8 cellular contexts compared by ENCODE assay signal in the genomic region with DNA sequence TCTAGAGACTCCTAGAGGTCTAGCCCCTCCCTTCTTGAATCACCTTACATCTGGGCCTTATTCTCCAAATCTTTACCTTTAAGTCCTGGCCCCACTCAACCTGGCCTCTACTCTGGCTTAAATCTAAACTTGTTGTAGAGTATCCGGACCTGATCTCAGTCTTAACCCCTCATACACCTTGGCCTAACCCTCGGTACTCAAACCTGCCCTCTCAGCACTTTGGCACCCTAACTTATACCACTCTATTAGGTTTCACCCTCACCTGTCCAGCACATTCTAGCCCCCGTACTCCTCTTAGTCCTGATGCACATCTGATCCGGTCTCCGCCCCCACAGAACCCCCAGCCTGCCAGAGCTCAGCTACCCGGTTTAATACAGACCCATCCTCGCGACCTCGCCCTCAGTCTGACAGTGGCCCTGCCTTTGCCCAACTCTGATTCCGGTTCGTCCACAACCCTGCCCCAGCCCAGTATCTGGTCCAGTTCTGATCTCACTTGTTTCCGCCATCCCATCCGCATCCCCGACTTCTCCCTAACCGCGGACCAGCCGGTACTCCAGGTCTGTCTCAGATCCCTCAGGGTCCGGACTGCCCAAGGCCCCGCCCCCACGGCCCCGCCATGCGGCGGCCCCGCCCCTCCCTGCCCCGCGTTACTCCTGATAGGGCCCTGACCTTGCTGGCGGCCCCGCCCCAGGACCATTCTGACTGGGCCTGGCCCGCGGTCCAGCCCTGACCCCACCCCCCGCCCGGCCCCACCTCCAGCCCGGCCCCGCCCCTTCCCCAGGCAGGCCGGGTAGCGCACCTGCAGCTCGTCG. TPM values are rescaled to one million over a fixed set of nuclear protein-coding genes. Genes with fewer than 3 reads are reported as not detected.
DNase-seq lines count a peak whose midpoint lies in the region; ATAC-seq and TF ChIP-seq lines count a peak whose summit lies in the region.

No MANE protein-coding gene starts in this region.

- no peaks in the 10 kb centered on the region for H3K9me2 ChIP-seq in SK-N-SH

- H3K4me1 ChIP-seq in SK-N-SH (ENCODE audit: control insufficient read depth in 1 of 2, insufficient read depth in 2 of 2, low read depth in 1 of 2, low read length in 1 of 2) = peaks cover 0 to 30% of the 10 kb centered on the region in 2 experiments; a peak in 2 of 4 replicates
- peaks cover 0 to 38% (median 10%) of the 10 kb centered on the region in 3 donors for H3K4me1 ChIP-seq in gastroesophageal sphincter
- H3K4me1 ChIP-seq in neuronal stem cell (ENCODE audit: control insufficient read depth in 2 of 2, insufficient read depth in 1 of 2, low read depth in 1 of 2, low read length in 2 of 2) = peaks cover 17% of the 10 kb centered on the region in 2 donors
- H3K4me1 ChIP-seq in stomach smooth muscle (ENCODE audit: control insufficient read depth, insufficient read depth, low read length) = peaks cover 17% of the 10 kb centered on the region

- peak overlapping the region; percentile 92 for H3K4me3 Mint-ChIP-seq in activated naive CD4-positive, alpha-beta T cell treated with anti-CD3 and anti-CD28 coated beads, Interleukin-2, amount 10 ng/mL, durations not matched to agents 7 days and 5 days

- no peak overlapping the region for H2AK5ac ChIP-seq in neuronal stem cell (ENCODE audit: low read depth, low read length)

- H3K9me3 ChIP-seq in SK-N-SH (no peaks in the 10 kb centered on the region), gastroesophageal sphincter (no peaks in the 10 kb centered on the region), neuronal stem cell (replicated peaks in 1 of 2; ENCODE audit: control insufficient read depth in 2 of 2, insufficient read depth in 1 of 2, low read depth in 1 of 2, low read length in 2 of 2) (no peaks in the 10 kb centered on the region), stomach smooth muscle (ENCODE audit: control insufficient read depth in 2 of 2, low read length in 2 of 2) (no peaks in the 10 kb centered on the region)

- TF ChIP-seq EP300 in SK-N-SH (IDR thresholded peaks at IDR 0.05; ENCODE audit: borderline replicate concordance in 1 of 2, low read depth in 1 of 2, low read length in 1 of 2) (no peak), gastroesophageal sphincter (IDR thresholded peaks at IDR 0.05) (no peak)

- H3K23ac ChIP-seq in neuronal stem cell (ENCODE audit: low read depth, low read length, poor library complexity) = peak overlapping the region; percentile 98

- TF ChIP-seq POLR2A in NB4 (IDR thresholded peaks at IDR 0.05; ENCODE audit: extremely low read depth, insufficient read length) = no peak
- TF ChIP-seq POLR2A in gastroesophageal sphincter (IDR thresholded peaks at IDR 0.05) = no peak

- no peak overlapping the region for H3K4ac ChIP-seq in neuronal stem cell (ENCODE audit: low read length)

- H3K9ac ChIP-seq in SK-N-SH = no peak overlapping the region
- H3K9ac ChIP-seq in neuronal stem cell (ENCODE audit: low read depth, low read length, poor library complexity) = peak overlapping the region; percentile 91
- H3K9ac ChIP-seq in stomach smooth muscle (ENCODE audit: low read length in 2 of 2) = peak overlapping the region; percentile 36 to 44

- no peaks in the 10 kb centered on the region for H3K79me2 ChIP-seq in SK-N-SH (ENCODE audit: insufficient read depth)

- H3K4me3 ChIP-seq in NB4 (ENCODE audit: low read depth, low read length) (no peak overlapping the region), SK-N-SH (ENCODE audit: low read depth in 2 of 2, low read length in 1 of 2) (peak overlapping the region; percentile 76 to 77), gastroesophageal sphincter (peak overlapping the region; percentile 71 to 91), neuronal stem cell (ENCODE audit: low read length in 2 of 2) (peak overlapping the region; percentile 81 to 92), stomach smooth muscle (ENCODE audit: low read length in 2 of 2) (peak overlapping the region; percentile 79 to 80)

- TF ChIP-seq CTCF in NB4 (IDR thresholded peaks at IDR 0.05; ENCODE audit: low read depth, low read length) (no peak), SK-N-SH (IDR thresholded peaks at IDR 0.05) (no peak), gastroesophageal sphincter (IDR thresholded peaks at IDR 0.05) (no peak)

- H3K18ac ChIP-seq in neuronal stem cell (ENCODE audit: low read length) = peak overlapping the region; percentile 63

- H3K27me3 ChIP-seq in SK-N-SH (ENCODE audit: insufficient read depth) (peaks cover 4% of the 10 kb centered on the region; the same call in 1 of the 2 replicates), gastroesophageal sphincter (no peaks in the 10 kb centered on the region), neuronal stem cell (ENCODE audit: control insufficient read depth in 3 of 3, insufficient read depth in 3 of 3, low read depth in 1 of 3, low read length in 3 of 3) (no peaks in the 10 kb centered on the region), stomach smooth muscle (ENCODE audit: control insufficient read depth in 1 of 2, insufficient read depth in 2 of 2, low read length in 2 of 2) (no peaks in the 10 kb centered on the region)

- peaks cover 3% of the 10 kb centered on the region for H3K36me3 Mint-ChIP-seq in activated naive CD4-positive, alpha-beta T cell treated with anti-CD3 and anti-CD28 coated beads, Interleukin-2, amount 10 ng/mL, durations not matched to agents 7 days and 5 days

- H4K8ac ChIP-seq in neuronal stem cell (ENCODE audit: low read depth, low read length) = no peak overlapping the region

- H4K91ac ChIP-seq in neuronal stem cell (ENCODE audit: low read depth, low read length, poor library complexity) = no peak overlapping the region

- H2BK12ac ChIP-seq in neuronal stem cell (ENCODE audit: low read length) = no peak overlapping the region

- no peak overlapping the region for H2BK5ac ChIP-seq in neuronal stem cell (ENCODE audit: low read length)

- no peak for TF ChIP-seq RAD21 in SK-N-SH (IDR thresholded peaks at IDR 0.05; ENCODE audit: low read length)

- H3K27me3 Mint-ChIP-seq in activated naive CD4-positive, alpha-beta T cell treated with anti-CD3 and anti-CD28 coated beads, Interleukin-2, amount 10 ng/mL, durations not matched to agents 7 days and 5 days = peaks cover 41% of the 10 kb centered on the region

- WGBS in SK-N-SH (ENCODE audit: low lambda C conversion rate) = 20% methylated on average over 25 of the region's 38 CpGs
- WGBS in gastroesophageal sphincter (ENCODE audit: low coverage in 1 of 2), 2 donors = 10 to 16% methylated on average over 15 to 17 of the region's 38 CpGs
- no CpG with 5 or more reads among the region's 38 CpGs for WGBS in neuronal stem cell (ENCODE audit: extremely low coverage in 2 of 2, insufficient read length in 2 of 2, insufficient replicate concordance in 1 of 2), 2 donors

- H3K27ac ChIP-seq in SK-N-SH (ENCODE audit: low read depth in 2 of 2, low read length in 1 of 2) (no peak overlapping the region; a peak in 1 of 4 replicates), gastroesophageal sphincter (peak overlapping the region in 3 of 4 donors; percentile 83 to 89 (median 89)), neuronal stem cell (replicated peaks; ENCODE audit: low read length) (no peak overlapping the region), stomach smooth muscle (ENCODE audit: low read length) (no peak overlapping the region)

- H3K36me3 ChIP-seq in SK-N-SH (replicated peaks in 1 of 2; ENCODE audit: control insufficient read depth in 1 of 2, insufficient read depth in 2 of 2, low read length in 1 of 2) = peaks cover 0 to 4% of the 10 kb centered on the region in 2 experiments
- peaks cover 0 to 18% of the 10 kb centered on the region in 2 donors for H3K36me3 ChIP-seq in gastroesophageal sphincter
- H3K36me3 ChIP-seq in neuronal stem cell (replicated peaks in 1 of 2; ENCODE audit: control insufficient read depth in 2 of 2, insufficient read depth in 2 of 2, low read length in 2 of 2) = peaks cover 0 to 43% of the 10 kb centered on the region in 2 donors
- H3K36me3 ChIP-seq in stomach smooth muscle (ENCODE audit: control insufficient read depth in 2 of 2, insufficient read depth in 2 of 2, low read length in 2 of 2) = peaks cover 2 to 5% of the 10 kb centered on the region in 2 donors

- H3K14ac ChIP-seq in neuronal stem cell (ENCODE audit: low read length) = no peak overlapping the region

- H3K27ac Mint-ChIP-seq in activated naive CD4-positive, alpha-beta T cell treated with anti-CD3 and anti-CD28 coated beads, Interleukin-2, amount 10 ng/mL, durations not matched to agents 7 days and 5 days = peak overlapping the region; percentile 92

- no peaks in the 10 kb centered on the region for H3K9me3 Mint-ChIP-seq in activated naive CD4-positive, alpha-beta T cell treated with anti-CD3 and anti-CD28 coated beads, Interleukin-2, amount 10 ng/mL, durations not matched to agents 7 days and 5 days

- peak overlapping the region; percentile 60 for H2BK15ac ChIP-seq in neuronal stem cell (ENCODE audit: low read length)

- H3K79me1 ChIP-seq in neuronal stem cell (ENCODE audit: low read depth, low read length) = no peaks in the 10 kb centered on the region

- POLR2A ChIA-PET in SK-N-SH (lab: Yijun Ruan, JAX) = interaction anchor here (1.2 to 2.3 kb wide), 4 partner anchors 53 to 140 kb away, joined by 4 to 14 read pairs (median 8); no protein-coding TSS in a partner anchor

- CTCF ChIA-PET in SK-N-SH (lab: Yijun Ruan, JAX) = interaction anchor here (0.7 to 1.8 kb wide), 7 partner anchors 12 to 247 kb away, joined by 3 to 19 read pairs (median 3); no protein-coding TSS in a partner anchor
- CTCF ChIA-PET in activated naive CD4-positive, alpha-beta T cell treated with anti-CD3 and anti-CD28 coated beads, Interleukin-2, amount 10 ng/mL, durations not matched to agents 7 days and 5 days (lab: Charles Lee) = interaction anchor here (1.0 to 1.8 kb wide), 4 partner anchors 43 to 168 kb away, joined by 3 to 6 read pairs (median 4); no protein-coding TSS in a partner anchor

- H3K4me2 ChIP-seq in SK-N-SH (peak overlapping the region; percentile 100), neuronal stem cell (ENCODE audit: insufficient read depth, low read length, poor library complexity, severe bottlenecking) (peak overlapping the region; percentile 94)

- H3F3A ChIP-seq in SK-N-SH (replicated peaks; ENCODE audit: insufficient read depth) = no peaks in the 10 kb centered on the region

- no peaks in the 10 kb centered on the region; the same call in 1 of the 2 replicates for H4K20me1 ChIP-seq in SK-N-SH (ENCODE audit: insufficient read depth)

- H2BK120ac ChIP-seq in neuronal stem cell (ENCODE audit: low read depth, low read length) = no peak overlapping the region

- peak; percentile 94 for ATAC-seq in gastroesophageal sphincter

- H2AFZ ChIP-seq in SK-N-SH (ENCODE audit: low read depth) = peak overlapping the region; percentile 80; the same call in 1 of the 2 replicates
- peak overlapping the region; percentile 88 for H2AFZ ChIP-seq in neuronal stem cell (ENCODE audit: low read length)

- DNase-seq in DMS153 treated with DMSO at 0.1 percent for 48 hours (lab: John Stamatoyannopoulos, UW; ENCODE audit: unreplicated experiment) = peak; percentile 90
- DNase-seq in HCEC 1CT = peak; percentile 79
- peak; percentile 63 for DNase-seq in NB4 (ENCODE audit: low read depth)
- DNase-seq in SK-N-SH = peak; percentile 98
- DNase-seq in activated naive CD4-positive, alpha-beta T cell treated with anti-CD3 and anti-CD28 coated beads, Interleukin-2, amount 10 ng/mL, durations not matched to agents 7 days and 5 days = peak; percentile 84
- DNase-seq in neuronal stem cell (ENCODE audit: low spot score) = peak; percentile 81

- peaks cover 20% of the 10 kb centered on the region for H3K4me1 Mint-ChIP-seq in activated naive CD4-positive, alpha-beta T cell treated with anti-CD3 and anti-CD28 coated beads, Interleukin-2, amount 10 ng/mL, durations not matched to agents 7 days and 5 days

RNA-seq across cellular contexts. Expression of gene TRIM62, which starts 1.4 kb away (rescaled TPM):
- 2.5 and 4.4 TPM in 2 replicates for polyA plus RNA-seq in SK-N-SH (2012; rRNA removed)
- polyA plus RNA-seq in SK-N-SH (2012; cell fraction: cytosol; rRNA removed) = 1.8 and 2.7 TPM in 2 replicates
- 8.0 and 8.7 TPM in 2 replicates for polyA plus RNA-seq in SK-N-SH (2012; cell fraction: nucleus; rRNA removed)
- total RNA-seq in gastroesophageal sphincter = 1 to 10 TPM; 4.0 to 9.0 (median 5.5) TPM
- 3.4 TPM for polyA plus RNA-seq in neuronal stem cell (2013, experiment 1 of 2)
- 3.4 TPM for polyA plus RNA-seq in neuronal stem cell (2013, experiment 2 of 2)

Comparison
In these comparisons a context has a peak if more than half of its experiments do, and no peak if none do; other contexts are left out.
1. H3K27ac ChIP-seq: peak in gastroesophageal sphincter (3 of 4); none in SK-N-SH (0 of 2), neuronal stem cell (single experiment) and stomach smooth muscle (single experiment).
2. Peak in every context shown above with its lines, with median percentiles within 50 percentile points of each other: DNase-seq.